24 cellular contexts compared by ENCODE assay signal in the genomic region with DNA sequence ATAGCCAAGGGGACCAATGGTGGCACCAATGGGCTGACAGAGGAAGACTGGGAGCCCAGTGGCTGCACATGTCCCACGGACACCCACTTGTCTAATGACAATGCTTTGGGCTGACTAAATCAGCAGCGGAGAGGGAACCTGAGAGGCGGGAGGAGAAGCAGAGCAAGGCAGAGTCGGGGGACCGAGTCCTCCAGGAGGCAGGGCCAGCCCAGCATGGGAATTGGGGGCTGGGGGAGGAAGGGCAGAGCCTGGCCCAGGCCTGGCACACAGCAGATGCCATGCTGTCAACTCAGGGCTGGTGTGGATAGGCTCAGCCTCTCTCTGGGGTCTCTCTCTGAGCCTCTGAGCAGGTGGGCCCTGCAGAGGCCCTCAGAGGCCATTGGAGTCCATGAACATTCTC.
A peak's percentile ranks its signal among the peaks of the same experiment; 100 is the strongest.
DNase-seq lines count a peak whose midpoint lies in the region; ATAC-seq lines count a peak whose summit lies in the region.
"Had no signal": no experiment of that assay in that cellular context is flagged by ENCODE, and none has a peak within 500 bp of the region (broad histone marks: within the 10 kb centered on the region; RNA-seq: fewer than 3 reads in every experiment).

No MANE protein-coding gene starts in this region.

- DNase-seq in activated naive CD4-positive, alpha-beta T cell treated with anti-CD3 and anti-CD28 coated beads, Interleukin-2, amount 50 U/mL, for 72 hours (ENCODE audit: low spot score in 2 of 2), result no peak
- DNase-seq in neuronal stem cell (ENCODE audit: low spot score) (no peak), dermis blood vessel endothelial cell (no peak), NCI-H446 (lab: John Stamatoyannopoulos, UW) (no peak)
- DNase-seq in stimulated activated naive CD4-positive, alpha-beta T cell (lab: John Stamatoyannopoulos, UW), result no peak
- DNase-seq: BE2C, DND-41, KBM-7, MM.1S, NCI-H1048, NCI-H1417 treated with DMSO at 0.1 percent for 48 hours, NCI-H187, NCI-H446 treated with DMSO at 0.1 percent for 48 hours, NCI-H526 treated with DMSO at 0.1 percent for 48 hours, OCI-M1, SHP77 treated with DMSO at 0.1 percent for 48 hours had no signal

- H3K27me3 ChIP-seq in neuronal stem cell (ENCODE audit: control insufficient read depth in 3 of 3, insufficient read depth in 3 of 3, low read depth in 1 of 3, low read length in 3 of 3), result peaks cover 0 to 5% (median 2%) of the 10 kb centered on the region in 3 experiments
- H3K27me3 ChIP-seq: BE2C had no signal

- H3K9me3 ChIP-seq in neuronal stem cell (replicated peaks in 1 of 2; ENCODE audit: control insufficient read depth in 2 of 2, insufficient read depth in 1 of 2, low read depth in 1 of 2, low read length in 2 of 2), result no peaks in the 10 kb centered on the region
- H3K9me3 ChIP-seq: BE2C, HAP-1 had no signal

- H2BK15ac ChIP-seq in neuronal stem cell (ENCODE audit: low read length), result no peak overlapping the region

- H3K4me3 ChIP-seq in neuronal stem cell (ENCODE audit: low read length in 2 of 2), result no peak overlapping the region
- H3K4me3 ChIP-seq: GM12878, GM23338, HAP-1, SK-N-MC had no signal

- H2AK5ac ChIP-seq in neuronal stem cell (ENCODE audit: low read depth, low read length), result peak overlapping the region; percentile 41

- H3K79me1 ChIP-seq in neuronal stem cell (ENCODE audit: low read depth, low read length), result no peaks in the 10 kb centered on the region

- no peaks in the 10 kb centered on the region for H3K9me3 Mint-ChIP-seq in activated naive CD4-positive, alpha-beta T cell treated with anti-CD3 and anti-CD28 coated beads, Interleukin-2, amount 50 U/mL, for 24 hours
- peaks cover 0 to 5% of the 10 kb centered on the region in 2 donors for H3K9me3 Mint-ChIP-seq in activated naive CD4-positive, alpha-beta T cell treated with anti-CD3 and anti-CD28 coated beads, Interleukin-2, amount 50 U/mL, for 72 hours
- no peaks in the 10 kb centered on the region for H3K9me3 Mint-ChIP-seq in activated T-helper 17 cell treated with anti-CD3 and anti-CD28 coated beads, Interleukin-2, amount 50 U/mL, for 72 hours
- H3K9me3 Mint-ChIP-seq: GM23338 had no signal

- H4K8ac ChIP-seq in neuronal stem cell (ENCODE audit: low read depth, low read length), result no peak overlapping the region

- no peak overlapping the region for H3K4me3 Mint-ChIP-seq in activated naive CD4-positive, alpha-beta T cell treated with anti-CD3 and anti-CD28 coated beads, Interleukin-2, amount 50 U/mL, for 24 hours
- H3K4me3 Mint-ChIP-seq in activated T-helper 17 cell treated with anti-CD3 and anti-CD28 coated beads, Interleukin-2, amount 50 U/mL, for 72 hours, result no peak overlapping the region
- H3K4me3 Mint-ChIP-seq: GM23338 had no signal

- H3K27ac Mint-ChIP-seq in activated naive CD4-positive, alpha-beta T cell treated with anti-CD3 and anti-CD28 coated beads, Interleukin-2, amount 50 U/mL, for 24 hours, result peak overlapping the region; percentile 83
- H3K27ac Mint-ChIP-seq in activated naive CD4-positive, alpha-beta T cell treated with anti-CD3 and anti-CD28 coated beads, Interleukin-2, amount 50 U/mL, for 72 hours, result no peak overlapping the region
- peak overlapping the region; percentile 21 for H3K27ac Mint-ChIP-seq in activated T-helper 17 cell treated with anti-CD3 and anti-CD28 coated beads, Interleukin-2, amount 50 U/mL, for 72 hours
- H3K27ac Mint-ChIP-seq: GM23338 had no signal

- no peak overlapping the region for H2AFZ ChIP-seq in neuronal stem cell (ENCODE audit: low read length)
- H2AFZ ChIP-seq: GM23338 had no signal

- H3K4me2 ChIP-seq in neuronal stem cell (ENCODE audit: insufficient read depth, low read length, poor library complexity, severe bottlenecking), result no peak overlapping the region
- H3K4me2 ChIP-seq: GM23338 had no signal

- no peaks in the 10 kb centered on the region for H3K36me3 ChIP-seq in neuronal stem cell (replicated peaks in 1 of 2; ENCODE audit: control insufficient read depth in 2 of 2, insufficient read depth in 2 of 2, low read length in 2 of 2)
- H3K36me3 ChIP-seq: BE2C, HAP-1 had no signal

- H3K36me3 Mint-ChIP-seq in activated naive CD4-positive, alpha-beta T cell treated with anti-CD3 and anti-CD28 coated beads, Interleukin-2, amount 50 U/mL, for 24 hours, result no peaks in the 10 kb centered on the region
- H3K36me3 Mint-ChIP-seq in activated naive CD4-positive, alpha-beta T cell treated with anti-CD3 and anti-CD28 coated beads, Interleukin-2, amount 50 U/mL, for 72 hours, result no peaks in the 10 kb centered on the region
- no peaks in the 10 kb centered on the region for H3K36me3 Mint-ChIP-seq in activated T-helper 17 cell treated with anti-CD3 and anti-CD28 coated beads, Interleukin-2, amount 50 U/mL, for 72 hours (ENCODE audit: low read depth)

- no peak overlapping the region for H3K27ac ChIP-seq in neuronal stem cell (replicated peaks; ENCODE audit: low read length)
- H3K27ac ChIP-seq: HL-60, SK-N-MC had no signal

- H2BK5ac ChIP-seq in neuronal stem cell (ENCODE audit: low read length), result no peak overlapping the region

- no peaks in the 10 kb centered on the region for H3K27me3 Mint-ChIP-seq in activated naive CD4-positive, alpha-beta T cell treated with anti-CD3 and anti-CD28 coated beads, Interleukin-2, amount 50 U/mL, for 24 hours
- no peaks in the 10 kb centered on the region for H3K27me3 Mint-ChIP-seq in activated T-helper 17 cell treated with anti-CD3 and anti-CD28 coated beads, Interleukin-2, amount 50 U/mL, for 72 hours

- peak overlapping the region; percentile 72 for H3K18ac ChIP-seq in neuronal stem cell (ENCODE audit: low read length)

- H3K4me1 Mint-ChIP-seq in activated naive CD4-positive, alpha-beta T cell treated with anti-CD3 and anti-CD28 coated beads, Interleukin-2, amount 50 U/mL, for 24 hours, result peaks cover 9% of the 10 kb centered on the region
- no peaks in the 10 kb centered on the region for H3K4me1 Mint-ChIP-seq in activated T-helper 17 cell treated with anti-CD3 and anti-CD28 coated beads, Interleukin-2, amount 50 U/mL, for 72 hours
- H3K4me1 Mint-ChIP-seq: GM23338 had no signal

- H4K91ac ChIP-seq in neuronal stem cell (ENCODE audit: low read depth, low read length, poor library complexity), result no peak overlapping the region

- no CpG with 5 or more reads among the region's 5 CpGs for WGBS in neuronal stem cell (ENCODE audit: extremely low coverage in 2 of 2, insufficient read length in 2 of 2, insufficient replicate concordance in 1 of 2), 2 donors

- peak overlapping the region; percentile 76 for H3K23ac ChIP-seq in neuronal stem cell (ENCODE audit: low read depth, low read length, poor library complexity)

- no peak overlapping the region for H3K9ac ChIP-seq in neuronal stem cell (ENCODE audit: low read depth, low read length, poor library complexity)

- no peak for ATAC-seq in activated naive CD4-positive, alpha-beta T cell treated with anti-CD3 and anti-CD28 coated beads, Interleukin-2, amount 50 U/mL, for 72 hours
- ATAC-seq in activated T-helper 17 cell treated with anti-CD3 and anti-CD28 coated beads, Interleukin-2, amount 50 U/mL, for 72 hours (replicated peaks), result no peak
- ATAC-seq: GM12878, HepG2 had no signal

- H3K14ac ChIP-seq in neuronal stem cell (ENCODE audit: low read length), result peak overlapping the region; percentile 78

- H2BK120ac ChIP-seq in neuronal stem cell (ENCODE audit: low read depth, low read length), result no peak overlapping the region

- no peak overlapping the region for H2BK12ac ChIP-seq in neuronal stem cell (ENCODE audit: low read length)

- no peak overlapping the region for H3K4ac ChIP-seq in neuronal stem cell (ENCODE audit: low read length)

- H3K4me1 ChIP-seq in neuronal stem cell (ENCODE audit: control insufficient read depth in 2 of 2, insufficient read depth in 1 of 2, low read depth in 1 of 2, low read length in 2 of 2), result peaks cover 0 to 3% of the 10 kb centered on the region in 2 donors
- H3K4me1 ChIP-seq: BE2C, HAP-1 had no signal

Comparison
In these comparisons a context has a peak if more than half of its experiments do, and no peak if none do; other contexts are left out.
1. H3K27ac Mint-ChIP-seq: peak in activated naive CD4-positive, alpha-beta T cell treated with anti-CD3 and anti-CD28 coated beads, Interleukin-2, amount 50 U/mL, for 24 hours (single experiment) and activated T-helper 17 cell treated with anti-CD3 and anti-CD28 coated beads, Interleukin-2, amount 50 U/mL, for 72 hours (single experiment); none in activated naive CD4-positive, alpha-beta T cell treated with anti-CD3 and anti-CD28 coated beads, Interleukin-2, amount 50 U/mL, for 72 hours (0 of 2).